ENCODE assay signal across 37 cellular contexts in genomic region chr4:8582016-8582415, GRCh38. TPM values are rescaled to one million over a fixed set of nuclear protein-coding genes. Genes with fewer than 3 reads are reported as not detected.
"Had no signal": no experiment of that assay in that cellular context is flagged by ENCODE, and none has a peak within 500 bp of the region (broad histone marks: within the 10 kb centered on the region; RNA-seq: fewer than 3 reads in every experiment).

No MANE protein-coding gene starts in this region.

- H3K36me3 ChIP-seq: brain microvascular endothelial cell had no signal

- H3K27ac ChIP-seq: brain microvascular endothelial cell, KMS-11, PC-9, RWPE1, VCaP had no signal

- ATAC-seq: activated CD8-positive, alpha-beta T cell treated with anti-CD3 and anti-CD28 coated beads for 36 hours; activated T-cell treated with anti-CD3 and anti-CD28 coated beads, Interleukin-2, amount 50 U/mL, for 72 hours; activated T-helper 17 cell treated with anti-CD3 and anti-CD28 coated beads, Interleukin-2, amount 50 U/mL, for 72 hours had no signal

- H3K4me3 Mint-ChIP-seq: activated B cell treated with CpG ODN at 0.5 μM for 24 hours; activated CD8-positive, alpha-beta T cell treated with anti-CD3 and anti-CD28 coated beads for 36 hours; activated naive CD8-positive, alpha-beta T cell treated with anti-CD3 and anti-CD28 coated beads for 36 hours; activated T-cell treated with anti-CD3 and anti-CD28 coated beads, Interleukin-2, amount 50 U/mL, for 72 hours; activated T-helper 17 cell treated with anti-CD3 and anti-CD28 coated beads, Interleukin-2, amount 50 U/mL, for 72 hours had no signal

- H3K4me1 Mint-ChIP-seq: activated B cell treated with CpG ODN at 0.5 μM for 24 hours; activated naive CD8-positive, alpha-beta T cell treated with anti-CD3 and anti-CD28 coated beads for 36 hours; activated T-helper 17 cell treated with anti-CD3 and anti-CD28 coated beads, Interleukin-2, amount 50 U/mL, for 72 hours had no signal

- H3K4me2 ChIP-seq: KMS-11, PC-9 had no signal

- H3K4me3 ChIP-seq: PC-9 had no signal

- H3K9me3 Mint-ChIP-seq: activated B cell treated with CpG ODN at 0.5 μM for 24 hours; activated CD8-positive, alpha-beta T cell treated with anti-CD3 and anti-CD28 coated beads for 36 hours; activated naive CD8-positive, alpha-beta T cell treated with anti-CD3 and anti-CD28 coated beads for 36 hours; activated T-cell treated with anti-CD3 and anti-CD28 coated beads, Interleukin-2, amount 50 U/mL, for 72 hours; activated T-helper 17 cell treated with anti-CD3 and anti-CD28 coated beads, Interleukin-2, amount 50 U/mL, for 72 hours had no signal

- DNase-seq: activated B cell treated with CpG ODN at 0.5 μM for 24 hours; activated CD4-positive, alpha-beta T cell treated with anti-CD3 and anti-CD28 coated beads for 1 hour; activated CD4-positive, alpha-beta T cell treated with anti-CD3 and anti-CD28 coated beads for 48 hours; activated CD4-positive, alpha-beta T cell treated with anti-CD3 and anti-CD28 coated beads, Interleukin-2, amount 50 U/mL, for 4 hours; activated CD8-positive, alpha-beta T cell treated with anti-CD3 and anti-CD28 coated beads for 36 hours; activated effector memory CD4-positive, alpha-beta T cell treated with anti-CD3 and anti-CD28 coated beads, Interleukin-2, amount 50 U/mL, for 16 hours; activated naive CD4-positive, alpha-beta T cell; activated naive CD4-positive, alpha-beta T cell treated with anti-CD3 and anti-CD28 coated beads, Interleukin-2, amount 50 U/mL, for 16 hours; activated naive CD8-positive, alpha-beta T cell treated with anti-CD3 and anti-CD28 coated beads for 36 hours; activated T-cell treated with anti-CD3 and anti-CD28 coated beads, Interleukin-2, amount 50 U/mL, for 1 hour; activated T-cell treated with anti-CD3 and anti-CD28 coated beads, Interleukin-2, amount 50 U/mL, for 72 hours; amniotic stem cell; brain microvascular endothelial cell; MM.1S; MV-4-11; NCI-H1092; NCI-H1436 treated with DMSO at 0.1 percent for 48 hours; NCI-H1694 treated with DMSO at 0.1 percent for 48 hours; NCI-H2029; NCI-H345; NCI-H510A; NCI-H526; NCI-H748 treated with DMSO at 0.1 percent for 48 hours; PC-9; Right ventricle myocardium superior; SW 1271; T-helper 1 cell; T-helper 2 cell; T-helper 9 cell had no signal

- FAIRE-seq: RCC 7860 had no signal

- H2AFZ ChIP-seq: PC-9 had no signal

- H3K9ac ChIP-seq: KMS-11 had no signal

- H3K27ac Mint-ChIP-seq: activated B cell treated with CpG ODN at 0.5 μM for 24 hours; activated CD8-positive, alpha-beta T cell treated with anti-CD3 and anti-CD28 coated beads for 36 hours; activated naive CD8-positive, alpha-beta T cell treated with anti-CD3 and anti-CD28 coated beads for 36 hours; activated T-cell treated with anti-CD3 and anti-CD28 coated beads, Interleukin-2, amount 50 U/mL, for 72 hours; activated T-helper 17 cell treated with anti-CD3 and anti-CD28 coated beads, Interleukin-2, amount 50 U/mL, for 72 hours had no signal

- H3K36me3 Mint-ChIP-seq: activated naive CD8-positive, alpha-beta T cell treated with anti-CD3 and anti-CD28 coated beads for 36 hours had no signal

RNA-seq across cellular contexts. Expression of gene GPR78, which starts 1.8 kb away (rescaled TPM):
- total RNA-seq: activated B cell treated with CpG ODN at 0.5 μM for 24 hours; activated CD8-positive, alpha-beta memory T cell treated with anti-CD3 and anti-CD28 coated beads for 36 hours; activated CD8-positive, alpha-beta T cell treated with anti-CD3 and anti-CD28 coated beads for 36 hours; activated naive CD8-positive, alpha-beta T cell treated with anti-CD3 and anti-CD28 coated beads for 36 hours; activated T-cell treated with anti-CD3 and anti-CD28 coated beads, Interleukin-2, amount 50 U/mL, for 72 hours; activated T-helper 17 cell treated with anti-CD3 and anti-CD28 coated beads, Interleukin-2, amount 50 U/mL, for 72 hours; OCI-LY7; Right ventricle myocardium superior had no signal
- polyA plus RNA-seq: aorta had no signal

RNA-seq across cellular contexts. Expression of gene CPZ, which starts 10.5 kb away (rescaled TPM):
- total RNA-seq: activated B cell treated with CpG ODN at 0.5 μM for 24 hours; activated CD8-positive, alpha-beta memory T cell treated with anti-CD3 and anti-CD28 coated beads for 36 hours; activated CD8-positive, alpha-beta T cell treated with anti-CD3 and anti-CD28 coated beads for 36 hours; activated naive CD8-positive, alpha-beta T cell treated with anti-CD3 and anti-CD28 coated beads for 36 hours; activated T-cell treated with anti-CD3 and anti-CD28 coated beads, Interleukin-2, amount 50 U/mL, for 72 hours; activated T-helper 17 cell treated with anti-CD3 and anti-CD28 coated beads, Interleukin-2, amount 50 U/mL, for 72 hours; OCI-LY7; Right ventricle myocardium superior had no signal
